In the genomic region with DNA sequence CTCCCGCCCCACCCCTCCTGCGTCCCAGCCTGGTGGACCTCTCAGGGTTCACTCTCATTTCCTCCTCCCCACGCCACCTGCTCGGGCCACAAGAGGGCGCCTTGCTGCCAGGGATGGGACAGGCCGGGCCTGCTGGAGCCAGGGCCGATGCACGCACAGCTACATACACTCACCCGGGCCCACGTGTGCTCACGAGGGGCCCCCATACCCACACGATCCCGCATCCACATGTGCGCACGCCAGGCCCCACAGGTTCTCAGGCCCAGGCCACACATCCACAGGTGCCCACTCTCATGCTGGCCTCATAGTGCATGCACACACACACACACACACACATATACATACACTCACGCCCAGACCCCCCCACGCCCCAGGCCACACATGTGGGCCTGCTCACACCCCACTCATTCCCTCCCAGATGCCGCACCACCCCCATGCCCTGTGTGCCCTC, we compare ENCODE assay signal across 8 cellular contexts.
DNase-seq lines count a peak whose midpoint lies in the region; ATAC-seq, FAIRE-seq and TF ChIP-seq lines count a peak whose summit lies in the region.

No MANE protein-coding gene starts in this region.

- no peak overlapping the region for H3K27ac ChIP-seq in keratinocyte (ENCODE audit: control insufficient read depth, insufficient read depth, low read length)

- CTCF ChIA-PET in MCF 10A (lab: Yijun Ruan, JAX) = interaction anchor here (0.5 to 4.0 kb wide), 35 partner anchors 9 to 912 kb away, joined by 3 to 42 read pairs (median 4); no protein-coding TSS in a partner anchor

- peak; percentile 67 for FAIRE-seq in keratinocyte (lab: Jason Lieb, UNC)

- no peak overlapping the region for H3K4me3 Mint-ChIP-seq in MCF 10A (ENCODE audit: unreplicated experiment)

- intact Hi-C loops in MCF 10A (cut with micrococcal nuclease) = loop anchor here (1.0 to 10.0 kb wide), 5 partner anchors 211 to 535 kb away; a partner anchor contains a TSS

- no peaks in the 10 kb centered on the region for H3K27me3 Mint-ChIP-seq in MCF 10A (ENCODE audit: insufficient read depth, unreplicated experiment)

- in situ Hi-C loops in GM13976 (cut with MboI; ENCODE audit: low sequenced_read_pairs, unreplicated experiment) = loop anchor here (25.0 kb wide), 1 partner anchor 307 kb away; no protein-coding TSS in a partner anchor

- H3K4me2 ChIP-seq in keratinocyte (ENCODE audit: control insufficient read depth, extremely low read depth, insufficient read depth, low read depth, low read length) = no peak overlapping the region

- H3K9me3 ChIP-seq in keratinocyte (ENCODE audit: control insufficient read depth, low read depth, low read length) = no peaks in the 10 kb centered on the region

- no peak overlapping the region for H3K9ac ChIP-seq in keratinocyte (ENCODE audit: control insufficient read depth, extremely low read depth, insufficient read depth, low read length)

- H3K9me1 ChIP-seq in keratinocyte (ENCODE audit: control insufficient read depth, extremely low read depth, insufficient read depth, low read length) = no peaks in the 10 kb centered on the region

- no peaks in the 10 kb centered on the region for H3K9me3 Mint-ChIP-seq in MCF 10A (ENCODE audit: unreplicated experiment)

- dilution Hi-C loops in keratinocyte (cut with MboI; ENCODE audit: extremely low pct_ligation_motif_present, low sequenced_read_pairs) = no loop called here

- TF ChIP-seq CTCF in GM13976 (IDR thresholded peaks at IDR 0.05; ENCODE audit: borderline replicate concordance, control extremely low read depth, extremely low read depth, insufficient read depth, missing control alignments) = peak; percentile 99
- peak; percentile 87 for TF ChIP-seq CTCF in WI38 (IDR thresholded peaks at IDR 0.05; ENCODE audit: low read depth, low read length)
- peak; percentile 91 for TF ChIP-seq CTCF in MCF 10A (IDR thresholded peaks at IDR 0.05; ENCODE audit: unreplicated experiment)
- peak; percentile 69 to 99 (median 95) for TF ChIP-seq CTCF in keratinocyte (optimal IDR thresholded peaks at IDR 0.05 in 1 of 3, IDR thresholded peaks at IDR 0.05 in 1 of 3, conservative IDR thresholded peaks at IDR 0.05 in 1 of 3; ENCODE audit: extremely low read depth in 1 of 3, insufficient read depth in 2 of 3, low read length in 3 of 3)

- peak overlapping the region; percentile 46 for H2AFZ ChIP-seq in keratinocyte (ENCODE audit: control insufficient read depth, low read length)

- no peaks in the 10 kb centered on the region for H4K20me1 ChIP-seq in keratinocyte (ENCODE audit: control insufficient read depth, extremely low read depth, insufficient read depth, low read length)

- H3K4me1 Mint-ChIP-seq in MCF 10A (ENCODE audit: insufficient read depth, unreplicated experiment) = peaks cover 13% of the 10 kb centered on the region

- no peaks in the 10 kb centered on the region for H3K36me3 ChIP-seq in keratinocyte (ENCODE audit: control insufficient read depth in 2 of 2, extremely low read depth in 1 of 2, insufficient read depth in 2 of 2, low read length in 2 of 2)

- no peaks in the 10 kb centered on the region for H3K79me2 ChIP-seq in keratinocyte (ENCODE audit: control insufficient read depth, insufficient read depth, low read length)

- H3K4me3 ChIP-seq in WI38 (ENCODE audit: low read depth, low read length) = no peak overlapping the region
- H3K4me3 ChIP-seq in keratinocyte (ENCODE audit: control insufficient read depth in 2 of 3, extremely low read depth in 1 of 3, insufficient read depth in 2 of 3, low read depth in 1 of 3, low read length in 3 of 3) = no peak overlapping the region

- H3K4me1 ChIP-seq in keratinocyte (ENCODE audit: control insufficient read depth, extremely low read depth, insufficient read depth, low read length) = peaks cover 7% of the 10 kb centered on the region

- H3K36me3 Mint-ChIP-seq in MCF 10A (ENCODE audit: insufficient read depth, unreplicated experiment) = no peaks in the 10 kb centered on the region

- BruUV-seq in MCF 10A (replicated peaks; lab: Mats Ljungman, UMichigan) = no TSS peak

- DNase-seq in 8988T = peak; percentile 97
- DNase-seq in GM13976 (ENCODE audit: low spot score) = peak; percentile 96
- peak; percentile 1 for DNase-seq in NCI-H2107 treated with DMSO at 0.1 percent for 48 hours (lab: John Stamatoyannopoulos, UW; ENCODE audit: unreplicated experiment)
- peak; percentile 86 for DNase-seq in MCF 10A (ENCODE audit: unreplicated experiment)
- DNase-seq in keratinocyte (ENCODE audit: low read depth, low spot score) = peak; percentile 53
- DNase-seq in stimulated activated CD4-positive, alpha-beta T cell treated with anti-CD3 and anti-CD28 coated beads, Interleukin-1b, Interleukin-23, amount 100 ng/mL, for 1 hour (ENCODE audit: low read depth in 2 of 2) = peak; percentile 75 to 76

- peak; percentile 83 for ATAC-seq in HG02870 (IDR thresholded peaks at IDR 0.05; ENCODE audit: unreplicated experiment)

- POLR2A ChIA-PET in MCF 10A (lab: Yijun Ruan, JAX) = interaction anchor here (0.5 to 3.1 kb wide), 4 partner anchors 25 to 226 kb away, joined by 3 to 30 read pairs (median 7); a partner anchor contains a TSS

- H3K27ac Mint-ChIP-seq in MCF 10A (ENCODE audit: low read depth, unreplicated experiment) = no peak overlapping the region

- H3K27me3 ChIP-seq in keratinocyte (ENCODE audit: control insufficient read depth, extremely low read depth, insufficient read depth, low read length) = no peaks in the 10 kb centered on the region

Comparison
In these comparisons a context has a peak if more than half of its experiments do, and no peak if none do; other contexts are left out.
1. DNase-seq: peak in every context shown above with its lines; median percentile 97 in 8988T; 96 in GM13976; 86 in MCF 10A; 76 in stimulated activated CD4-positive, alpha-beta T cell treated with anti-CD3 and anti-CD28 coated beads, Interleukin-1b, Interleukin-23, amount 100 ng/mL, for 1 hour; 53 in keratinocyte; 1 in NCI-H2107 treated with DMSO at 0.1 percent for 48 hours.